ENCODE assay signal across 8 cellular contexts in genomic region chr9:93566408-93567270, GRCh38. TPM values are rescaled to one million over a fixed set of nuclear protein-coding genes. Genes with fewer than 3 reads are reported as not detected.
DNase-seq lines count a peak whose midpoint lies in the region; ATAC-seq, FAIRE-seq and TF ChIP-seq lines count a peak whose summit lies in the region.

No MANE protein-coding gene starts in this region.

- no peaks in the 10 kb centered on the region for H4K20me1 ChIP-seq in keratinocyte (ENCODE audit: control insufficient read depth, extremely low read depth, insufficient read depth, low read length)

- H3K9me3 ChIP-seq in keratinocyte (ENCODE audit: control insufficient read depth, low read depth, low read length) = no peaks in the 10 kb centered on the region

- dilution Hi-C loops in keratinocyte (cut with MboI; ENCODE audit: extremely low pct_ligation_motif_present, low sequenced_read_pairs) = no loop called here

- peak overlapping the region; percentile 45 to 76 (median 76) for H3K4me3 ChIP-seq in keratinocyte (ENCODE audit: control insufficient read depth in 2 of 3, extremely low read depth in 1 of 3, insufficient read depth in 2 of 3, low read depth in 1 of 3, low read length in 3 of 3)

- TF ChIP-seq CTCF in AG09319 (IDR thresholded peaks at IDR 0.05; ENCODE audit: low read depth, low read length) (peak; percentile 90), keratinocyte (optimal IDR thresholded peaks at IDR 0.05 in 1 of 3, IDR thresholded peaks at IDR 0.05 in 1 of 3, conservative IDR thresholded peaks at IDR 0.05 in 1 of 3; ENCODE audit: extremely low read depth in 1 of 3, insufficient read depth in 2 of 3, low read length in 3 of 3) (peak; percentile 72 to 86 (median 76))

- in situ Hi-C loops in GM18951 (cut with MboI; ENCODE audit: low sequenced_read_pairs, unreplicated experiment) = loop anchor here (25.0 kb wide), 1 partner anchor 404 kb away; no protein-coding TSS in a partner anchor

- no peak for FAIRE-seq in keratinocyte (lab: Jason Lieb, UNC)

- H3K4me2 ChIP-seq in keratinocyte (ENCODE audit: control insufficient read depth, extremely low read depth, insufficient read depth, low read depth, low read length) = peak overlapping the region; percentile 98

- H3K27ac ChIP-seq in keratinocyte (ENCODE audit: control insufficient read depth, insufficient read depth, low read length) = peak overlapping the region; percentile 84

- DNase-seq in AG09319 (ENCODE audit: extremely low read depth, low read depth) (peak; percentile 92), NCI-H226 (peak; percentile 86), cerebellar cortex (ENCODE audit: low spot score) (peak; percentile 95), keratinocyte (ENCODE audit: low read depth, low spot score) (peak; percentile 63)
- peak; percentile 97 for DNase-seq in activated CD4-positive, CD25-positive, alpha-beta regulatory T cell treated with anti-CD3 and anti-CD28 coated beads, Interleukin-2, amount 50 U/mL, for 16 hours (ENCODE audit: low read depth, low spot score)
- DNase-seq in stimulated activated CD4-positive, alpha-beta T cell treated with anti-CD3 and anti-CD28 coated beads, Interleukin-15, amount 100 ng/mL, for 1 hour (ENCODE audit: low read depth in 1 of 2, low spot score in 1 of 2) = peak; percentile 98 to 99

- H3K9ac ChIP-seq in keratinocyte (ENCODE audit: control insufficient read depth, extremely low read depth, insufficient read depth, low read length) = peak overlapping the region; percentile 91

- no peaks in the 10 kb centered on the region for H3K9me1 ChIP-seq in keratinocyte (ENCODE audit: control insufficient read depth, extremely low read depth, insufficient read depth, low read length)

- peaks cover 4 to 9% of the 10 kb centered on the region in 2 experiments for H3K36me3 ChIP-seq in keratinocyte (ENCODE audit: control insufficient read depth in 2 of 2, extremely low read depth in 1 of 2, insufficient read depth in 2 of 2, low read length in 2 of 2)

- peak overlapping the region; percentile 57 for H2AFZ ChIP-seq in keratinocyte (ENCODE audit: control insufficient read depth, low read length)

- ATAC-seq in HG03196 (IDR thresholded peaks at IDR 0.05; ENCODE audit: unreplicated experiment) = peak; percentile 90

- H3K4me1 ChIP-seq in keratinocyte (ENCODE audit: control insufficient read depth, extremely low read depth, insufficient read depth, low read length) = peaks cover 18% of the 10 kb centered on the region

- H3K79me2 ChIP-seq in keratinocyte (ENCODE audit: control insufficient read depth, insufficient read depth, low read length) = no peaks in the 10 kb centered on the region

- peak; percentile 97 for TF ChIP-seq POLR2A in GM18951 (IDR thresholded peaks at IDR 0.05; ENCODE audit: extremely low read depth, insufficient read depth, insufficient read length)

- no peaks in the 10 kb centered on the region for H3K27me3 ChIP-seq in keratinocyte (ENCODE audit: control insufficient read depth, extremely low read depth, insufficient read depth, low read length)

RNA-seq across cellular contexts. Expression of gene PHF2, which starts 9.7 kb away (rescaled TPM):
- 3.7 to 6.6 TPM (median 5.1 TPM) in 3 replicates for polyA plus RNA-seq in keratinocyte
- 2.8 TPM for polyA plus RNA-seq in keratinocyte (2011; ENCODE audit: low read depth)
- polyA plus RNA-seq in keratinocyte (2011; cell fraction: cytosol; rRNA removed) = 3.0 and 3.6 TPM in 2 replicates
- 7.4 and 8.4 TPM in 2 replicates for polyA plus RNA-seq in keratinocyte (2011; cell fraction: nucleus; rRNA removed)
- polyA plus RNA-seq in keratinocyte (2012; ENCODE audit: low replicate concordance) = 5.4 and 7.9 TPM in 2 replicates
- polyA minus RNA-seq in keratinocyte = 2.9 to 5.9 TPM (median 4.3 TPM) in 3 replicates
- 5.0 TPM for polyA minus RNA-seq in keratinocyte (2011; cell fraction: cytosol; rRNA and poly(A)+ RNA removed)
- polyA minus RNA-seq in keratinocyte (2011; cell fraction: nucleus; rRNA and poly(A)+ RNA removed) = 4.2 and 5.0 TPM in 2 replicates

Comparison
In these comparisons a context has a peak if more than half of its experiments do, and no peak if none do; other contexts are left out.
1. Peak in every context shown above with its lines: DNase-seq, ATAC-seq, H3K4me3 ChIP-seq and H3K27ac ChIP-seq.